Comparison of ENCODE assay signal across 17 cellular contexts in the genomic region with DNA sequence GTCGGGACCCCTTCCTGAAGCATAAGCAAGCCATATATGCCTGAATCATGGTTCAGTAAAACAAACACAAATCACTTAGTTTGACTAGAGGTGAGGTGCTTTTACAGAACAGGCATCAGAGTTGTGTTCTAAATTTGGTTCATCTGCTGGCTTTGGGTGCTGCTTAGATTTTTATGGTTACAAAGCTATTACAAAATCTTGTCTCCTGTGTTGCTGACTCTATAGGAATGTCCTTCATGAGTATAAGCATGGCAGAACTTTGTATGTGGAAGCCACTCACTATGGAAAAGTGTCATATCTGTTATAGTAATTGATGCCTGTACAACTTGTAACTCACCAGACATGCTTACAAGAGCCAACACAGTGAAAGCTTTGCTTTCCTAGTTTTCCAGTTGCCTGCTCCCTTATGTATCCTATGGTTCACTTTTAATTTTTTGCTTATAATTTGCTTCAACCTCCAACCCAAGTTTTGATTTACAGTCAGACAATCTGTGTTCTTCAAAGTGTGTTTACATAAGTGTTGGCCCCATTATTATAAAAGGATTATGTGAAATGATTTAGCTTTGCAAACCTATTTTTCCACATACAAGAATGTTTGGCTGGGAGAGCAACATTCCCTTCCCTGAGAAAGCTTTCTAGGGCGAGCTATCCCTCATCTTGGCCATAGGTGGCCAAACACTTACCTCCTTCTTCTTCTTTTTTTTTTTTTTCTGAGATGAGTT. TPM values are rescaled to one million over a fixed set of nuclear protein-coding genes. Genes with fewer than 3 reads are reported as not detected.
A peak's percentile ranks its signal among the peaks of the same experiment; 100 is the strongest.
DNase-seq lines count a peak whose midpoint lies in the region; ATAC-seq and TF ChIP-seq lines count a peak whose summit lies in the region.
"Had no signal": no experiment of that assay in that cellular context is flagged by ENCODE, and none has a peak within 500 bp of the region (broad histone marks: within the 10 kb centered on the region; RNA-seq: fewer than 3 reads in every experiment).

No MANE protein-coding gene starts in this region.

- no peak overlapping the region for H3K27ac ChIP-seq in GM23338 (ENCODE audit: low read depth)
- H3K27ac ChIP-seq in esophagus muscularis mucosa (replicated peaks in 1 of 4), result peak overlapping the region; percentile 80 to 83 (median 82)
- no peak overlapping the region for H3K27ac ChIP-seq in trophoblast cell (ENCODE audit: low read depth, low read length)
- peak overlapping the region; percentile 48 for H3K27ac ChIP-seq in smooth muscle cell (ENCODE audit: low read depth)

- H3K36me3 ChIP-seq in GM23338 (ENCODE audit: insufficient read depth) (no peaks in the 10 kb centered on the region), esophagus muscularis mucosa (peaks cover 0 to 5% (median 0%) of the 10 kb centered on the region in 4 donors), trophoblast cell (ENCODE audit: control insufficient read depth in 1 of 2, insufficient read depth in 2 of 2, low read length in 2 of 2) (no peaks in the 10 kb centered on the region), smooth muscle cell (ENCODE audit: low read depth) (peaks cover 3% of the 10 kb centered on the region)

- intact Hi-C loops in esophagus muscularis mucosa (cut with DNase I) (no loop called here), posterior cingulate gyrus (cut with DNase I) (no loop called here)

- no peak for ATAC-seq in GM23338

- no peak overlapping the region for H2AK5ac ChIP-seq in trophoblast cell (ENCODE audit: low read length)

- no peak overlapping the region for H2AFZ ChIP-seq in GM23338
- no peak overlapping the region for H2AFZ ChIP-seq in trophoblast cell (ENCODE audit: insufficient read depth, low read length, poor library complexity)
- no peak overlapping the region for H2AFZ ChIP-seq in smooth muscle cell (ENCODE audit: low read depth)

- peaks cover 18% of the 10 kb centered on the region; the same call in 1 of the 2 replicates for H3K9me2 ChIP-seq in GM23338 (ENCODE audit: insufficient read depth)

- H3F3A ChIP-seq in GM23338 (replicated peaks; ENCODE audit: low read depth) (no peaks in the 10 kb centered on the region), smooth muscle cell (ENCODE audit: low read depth) (no peaks in the 10 kb centered on the region)

- H2BK120ac ChIP-seq in trophoblast cell (ENCODE audit: insufficient read depth, low read length, poor library complexity), result no peak overlapping the region

- DNase-seq in GM23338 (ENCODE audit: low spot score) (peak; percentile 21), esophagus muscularis mucosa (ENCODE audit: extremely low spot score) (no peak), trophoblast cell (peak; percentile 46 to 71), smooth muscle cell (lab: John Stamatoyannopoulos, UW; ENCODE audit: unreplicated experiment) (no peak), NOMO-1 (lab: John Stamatoyannopoulos, UW; ENCODE audit: unreplicated experiment in 2 of 2) (no peak), DMS79 (lab: John Stamatoyannopoulos, UW) (no peak), posterior cingulate gyrus (no peak)
- DNase-seq: C1 segment of cervical spinal cord; CD8-positive, alpha-beta memory T cell; DMS53; IMR-90; Karpas-422; NCI-H1092; NCI-H2081 treated with DMSO at 0.1 percent for 48 hours; NCI-H510A; NCI-H748 treated with DMSO at 0.1 percent for 48 hours; SIG-M5 had no signal

- WGBS in esophagus muscularis mucosa, result 50% methylated on average over 2 of the region's 2 CpGs
- WGBS in trophoblast cell (ENCODE audit: extremely low coverage, insufficient coverage, insufficient read length), result no CpG with 5 or more reads among the region's 2 CpGs
- WGBS in smooth muscle cell (ENCODE audit: low lambda C conversion rate), result 98% methylated on average over 2 of the region's 2 CpGs

- H3K4me3 ChIP-seq in GM23338, result no peak overlapping the region
- H3K4me3 ChIP-seq in esophagus muscularis mucosa, result no peak overlapping the region
- H3K4me3 ChIP-seq in trophoblast cell (ENCODE audit: low read depth, low read length), result no peak overlapping the region
- H3K4me3 ChIP-seq in smooth muscle cell, result no peak overlapping the region

- H3K23ac ChIP-seq in trophoblast cell (ENCODE audit: low read length), result no peak overlapping the region

- H3K18ac ChIP-seq in trophoblast cell (ENCODE audit: low read length), result no peak overlapping the region

- H3K36me3 Mint-ChIP-seq in GM23338 (ENCODE audit: low read depth), result peaks cover 13% of the 10 kb centered on the region
- H3K36me3 Mint-ChIP-seq: CD8-positive, alpha-beta memory T cell had no signal

- no peak for TF ChIP-seq EP300 in esophagus muscularis mucosa (IDR thresholded peaks at IDR 0.05)

- H2BK12ac ChIP-seq in trophoblast cell (ENCODE audit: low read length), result no peak overlapping the region

- H4K12ac ChIP-seq in trophoblast cell (ENCODE audit: low read depth, low read length), result no peak overlapping the region

- H3K9me3 ChIP-seq in esophagus muscularis mucosa, result no peaks in the 10 kb centered on the region
- H3K9me3 ChIP-seq in trophoblast cell (ENCODE audit: insufficient read depth, low read depth, low read length), result no peaks in the 10 kb centered on the region
- no peaks in the 10 kb centered on the region for H3K9me3 ChIP-seq in smooth muscle cell (replicated peaks; ENCODE audit: low read depth)

- no peak for TF ChIP-seq POLR2A in esophagus muscularis mucosa (IDR thresholded peaks at IDR 0.05; ENCODE audit: low read depth)

- H3K27me3 Mint-ChIP-seq in GM23338 (ENCODE audit: insufficient read depth, low read depth, poor library complexity), result no peaks in the 10 kb centered on the region

- H4K20me1 ChIP-seq in GM23338 (replicated peaks; ENCODE audit: insufficient read depth) (no peaks in the 10 kb centered on the region), smooth muscle cell (ENCODE audit: low read depth) (no peaks in the 10 kb centered on the region)

- H3K79me2 ChIP-seq in GM23338 (replicated peaks; ENCODE audit: insufficient read depth) (no peaks in the 10 kb centered on the region), trophoblast cell (ENCODE audit: control insufficient read depth, insufficient read depth, low read length, poor library complexity) (no peaks in the 10 kb centered on the region), smooth muscle cell (ENCODE audit: low read depth) (no peaks in the 10 kb centered on the region)

- H3K79me1 ChIP-seq in trophoblast cell (ENCODE audit: low read length), result no peaks in the 10 kb centered on the region

- no peak overlapping the region for H3K4ac ChIP-seq in trophoblast cell (ENCODE audit: low read depth, low read length)

- no peak overlapping the region for H3K27ac Mint-ChIP-seq in GM23338
- H3K27ac Mint-ChIP-seq: CD8-positive, alpha-beta memory T cell had no signal

- H3K4me3 Mint-ChIP-seq in GM23338, result no peak overlapping the region
- H3K4me3 Mint-ChIP-seq: CD8-positive, alpha-beta memory T cell had no signal

- H4K91ac ChIP-seq in trophoblast cell (ENCODE audit: low read depth, low read length), result no peak overlapping the region

- H3K4me1 Mint-ChIP-seq in GM23338, result peaks cover 4% of the 10 kb centered on the region; the same call in 2 of the 3 replicates
- H3K4me1 Mint-ChIP-seq: CD8-positive, alpha-beta memory T cell had no signal

- H3K4me2 ChIP-seq in GM23338 (no peak overlapping the region), trophoblast cell (ENCODE audit: low read length) (no peak overlapping the region), smooth muscle cell (no peak overlapping the region)

- H3K4me1 ChIP-seq in GM23338 (ENCODE audit: insufficient read depth) (peaks cover 13% of the 10 kb centered on the region), esophagus muscularis mucosa (peaks cover 8 to 69% (median 62%) of the 10 kb centered on the region in 4 donors), trophoblast cell (ENCODE audit: control insufficient read depth in 1 of 2, insufficient read depth in 2 of 2, low read length in 2 of 2) (no peaks in the 10 kb centered on the region), smooth muscle cell (ENCODE audit: low read depth) (no peaks in the 10 kb centered on the region)

- H3K14ac ChIP-seq in trophoblast cell (ENCODE audit: low read length), result no peak overlapping the region

- H4K8ac ChIP-seq in trophoblast cell (ENCODE audit: low read depth, low read length), result no peak overlapping the region

- H3K9me3 Mint-ChIP-seq in GM23338, result peaks cover 6% of the 10 kb centered on the region; the same call in 2 of the 3 replicates
- H3K9me3 Mint-ChIP-seq: CD8-positive, alpha-beta memory T cell had no signal

- TF ChIP-seq CTCF in GM23338 (conservative IDR thresholded peaks at IDR 0.05; ENCODE audit: low read depth in 2 of 2) (no peak), esophagus muscularis mucosa (IDR thresholded peaks at IDR 0.05) (peak in 1 of 3 experiments; percentile 36), smooth muscle cell (IDR thresholded peaks at IDR 0.05; ENCODE audit: borderline replicate concordance, insufficient read depth, poor library complexity, severe bottlenecking) (no peak)

- H3K27me3 ChIP-seq in GM23338 (ENCODE audit: insufficient read depth) (no peaks in the 10 kb centered on the region), esophagus muscularis mucosa (no peaks in the 10 kb centered on the region), trophoblast cell (ENCODE audit: insufficient read depth, low read length) (no peaks in the 10 kb centered on the region), smooth muscle cell (ENCODE audit: low read depth) (no peaks in the 10 kb centered on the region)

- H3K9ac ChIP-seq in trophoblast cell (ENCODE audit: low read length), result no peak overlapping the region
- no peak overlapping the region for H3K9ac ChIP-seq in smooth muscle cell (ENCODE audit: low read depth)

- H2BK5ac ChIP-seq in trophoblast cell (ENCODE audit: low read depth, low read length, poor library complexity), result no peak overlapping the region

TF ChIP-seq in GM23338, 12 proteins besides CTCF, POLR2A, EP300 and RAD21 (continues in another document):
- TF ChIP-seq CREB1 (CRISPR knock-in tag; IDR thresholded peaks at IDR 0.05; ENCODE audit: low read depth) (no peak), JUNB (IDR thresholded peaks at IDR 0.05; ENCODE audit: unreplicated experiment) (no peak), POLR2AphosphoS5 (IDR thresholded peaks at IDR 0.05; ENCODE audit: low read depth) (no peak), NANOG (IDR thresholded peaks at IDR 0.05; ENCODE audit: borderline replicate concordance) (no peak)

RNA-seq across cellular contexts. Expression of a gene that starts 30.0 kb away (rescaled TPM):
- total RNA-seq in GM23338 (2014; rRNA removed; shearing (Covaris generic)), result 7.3 and 9.9 TPM in 2 replicates
- polyA plus RNA-seq in GM23338 (2016; fragmentation: Nextera tagmentation; extraction: Ambion mirVana) (3.2 and 4.1 TPM in 2 replicates), smooth muscle cell (1.9 and 2.4 TPM in 2 replicates)
- total RNA-seq in esophagus muscularis mucosa (10 to 100 TPM; 17.7 to 36.6 (median 22.9) TPM), smooth muscle cell (3.5 and 4.4 TPM in 2 replicates)
- 0.49 and 0.56 TPM in 2 replicates for polyA plus RNA-seq in trophoblast cell (2013)

Comparison
In these comparisons a context has a peak if more than half of its experiments do, and no peak if none do; other contexts are left out.
1. DNase-seq: peak in GM23338 (single experiment) and trophoblast cell (2 of 2); none in esophagus muscularis mucosa (single experiment), smooth muscle cell (single experiment), NOMO-1 (0 of 2), DMS79 (single experiment) and posterior cingulate gyrus (0 of 10).
2. H3K27ac ChIP-seq: peak in esophagus muscularis mucosa (4 of 4) and smooth muscle cell (single experiment); none in GM23338 (single experiment) and trophoblast cell (single experiment).